ENCODE assay signal across 8 cellular contexts in the genomic region with DNA sequence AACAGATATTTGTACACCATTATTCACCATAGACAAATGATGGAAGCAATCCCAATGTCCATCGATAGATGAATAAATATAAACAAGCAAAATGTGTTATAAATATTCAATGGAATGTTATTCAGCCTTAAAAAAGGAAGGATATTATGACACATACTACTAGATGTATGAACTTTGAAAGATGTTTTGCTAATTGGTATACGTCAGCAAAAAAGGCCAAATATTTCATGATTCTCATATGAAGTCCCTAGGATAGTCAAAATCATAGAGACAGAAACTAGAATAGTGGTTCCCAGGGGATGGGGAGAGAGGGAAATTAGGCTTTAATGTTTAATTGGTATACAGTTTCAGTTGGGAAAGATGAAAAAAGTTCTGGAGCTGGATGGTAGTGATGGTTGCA.
"Had no signal": no experiment of that assay in that cellular context is flagged by ENCODE, and none has a peak within 500 bp of the region (broad histone marks: within the 10 kb centered on the region; RNA-seq: fewer than 3 reads in every experiment).

No MANE protein-coding gene starts in this region.

- FAIRE-seq: G401.6, GM12878, GM12891, GM12892, GM18507, GM19239 had no signal

- DNase-seq: GDM1, GF-D8 had no signal

- ATAC-seq: GM12878 had no signal

- H3K4me3 ChIP-seq: GM12878 had no signal
